Comparison of ENCODE assay signal across 16 cellular contexts in genomic region chr3:29382399-29382798, GRCh38.
DNase-seq lines count a peak whose midpoint lies in the region; ATAC-seq and TF ChIP-seq lines count a peak whose summit lies in the region.
"Had no signal": no experiment of that assay in that cellular context is flagged by ENCODE, and none has a peak within 500 bp of the region (broad histone marks: within the 10 kb centered on the region; RNA-seq: fewer than 3 reads in every experiment).

No MANE protein-coding gene starts in this region.

- TF ChIP-seq CTCF in foreskin fibroblast (IDR thresholded peaks at IDR 0.05; ENCODE audit: low read depth, low read length) (no peak), dorsolateral prefrontal cortex (IDR thresholded peaks at IDR 0.05 in 54 of 56, conservative IDR thresholded peaks at IDR 0.05 in 2 of 56; ENCODE audit: low read depth in 1 of 56, partially characterized antibody in 56 of 56) (no peak), progenitor cell of endocrine pancreas (IDR thresholded peaks at IDR 0.05; ENCODE audit: unreplicated experiment) (no peak)

- no peaks in the 10 kb centered on the region for H3K27me3 Mint-ChIP-seq in progenitor cell of endocrine pancreas
- H3K27me3 Mint-ChIP-seq: activated CD4-positive, alpha-beta T cell treated with anti-CD3 and anti-CD28 coated beads, Interleukin-2, amount 10 ng/mL, durations not matched to agents 24 days and 14 days had no signal

- H3K27ac ChIP-seq in dorsolateral prefrontal cortex: no peak overlapping the region
- H3K27ac ChIP-seq: HL-60, vagina had no signal

- intact Hi-C loops in sciatic nerve (cut with DNase I) (no loop called here), dorsolateral prefrontal cortex (cut with DNase I) (no loop called here)

- no peak overlapping the region for H3K4me3 Mint-ChIP-seq in progenitor cell of endocrine pancreas (ENCODE audit: low read depth)
- H3K4me3 Mint-ChIP-seq: activated CD4-positive, alpha-beta T cell treated with anti-CD3 and anti-CD28 coated beads, Interleukin-2, amount 10 ng/mL, durations not matched to agents 24 days and 14 days had no signal

- ATAC-seq in sciatic nerve: peak; percentile 16

- peak overlapping the region; percentile 13 for H3K4me3 ChIP-seq in adipocyte (ENCODE audit: low read length)
- H3K4me3 ChIP-seq in foreskin fibroblast (ENCODE audit: low read depth in 1 of 2, low read length in 2 of 2): no peak overlapping the region
- H3K4me3 ChIP-seq in dorsolateral prefrontal cortex: no peak overlapping the region
- H3K4me3 ChIP-seq: vagina had no signal

- H3K27ac Mint-ChIP-seq in progenitor cell of endocrine pancreas: no peak overlapping the region
- H3K27ac Mint-ChIP-seq: activated CD4-positive, alpha-beta T cell treated with anti-CD3 and anti-CD28 coated beads, Interleukin-2, amount 10 ng/mL, durations not matched to agents 24 days and 14 days had no signal

- H3K36me3 ChIP-seq in adipocyte (ENCODE audit: control insufficient read depth, insufficient read depth, low read length, severe bottlenecking): no peaks in the 10 kb centered on the region
- H3K36me3 ChIP-seq: vagina had no signal

- H3K27me3 ChIP-seq in adipocyte (replicated peaks; ENCODE audit: control insufficient read depth, insufficient read depth, low read length) (no peaks in the 10 kb centered on the region), dorsolateral prefrontal cortex (peaks cover 0 to 1% (median 0%) of the 10 kb centered on the region in 45 donors)
- H3K27me3 ChIP-seq: vagina had no signal

- peak; percentile 60 for DNase-seq in GM04503 (ENCODE audit: low read depth)
- DNase-seq in adipocyte (ENCODE audit: low read depth): no peak
- DNase-seq in foreskin fibroblast: peak; percentile 22 to 49
- no peak for DNase-seq in sciatic nerve (ENCODE audit: low spot score)
- DNase-seq in NCI-H446 (lab: John Stamatoyannopoulos, UW): no peak
- DNase-seq in dorsolateral prefrontal cortex: no peak
- no peak for DNase-seq in progenitor cell of endocrine pancreas (ENCODE audit: low spot score, unreplicated experiment)
- no peak for DNase-seq in NCI-H1930 (lab: John Stamatoyannopoulos, UW)
- DNase-seq: activated CD4-positive, alpha-beta T cell treated with anti-CD3 and anti-CD28 coated beads, Interleukin-2, amount 10 ng/mL, durations not matched to agents 24 days and 14 days; activated CD8-positive, alpha-beta memory T cell treated with anti-CD3 and anti-CD28 coated beads, Interleukin-2, amount 50 U/mL, for 4 hours; activated effector memory CD4-positive, alpha-beta T cell treated with anti-CD3 and anti-CD28 coated beads, Interleukin-2, amount 50 U/mL, for 16 hours; DND-41; NCI-H2081; NCI-H526 had no signal

- peaks cover 36% of the 10 kb centered on the region for H3K4me1 ChIP-seq in adipocyte (ENCODE audit: control insufficient read depth, insufficient read depth, low read length)

- H3K4me1 Mint-ChIP-seq in progenitor cell of endocrine pancreas (ENCODE audit: low read depth): no peaks in the 10 kb centered on the region

- no peaks in the 10 kb centered on the region for H3K9me3 ChIP-seq in adipocyte (ENCODE audit: control insufficient read depth, low read length)
- H3K9me3 ChIP-seq: vagina had no signal

- H3K9me3 Mint-ChIP-seq in progenitor cell of endocrine pancreas (ENCODE audit: low read depth): peaks cover 5% of the 10 kb centered on the region

- H3K9ac ChIP-seq in adipocyte (ENCODE audit: low read length): peak overlapping the region; percentile 18

- H3K36me3 Mint-ChIP-seq in progenitor cell of endocrine pancreas (ENCODE audit: insufficient read depth): no peaks in the 10 kb centered on the region

Comparison
In these comparisons a context has a peak if more than half of its experiments do, and no peak if none do; other contexts are left out.
1. DNase-seq: peak in GM04503 (single experiment) and foreskin fibroblast (2 of 2); none in adipocyte (single experiment), sciatic nerve (single experiment), NCI-H446 (0 of 2), dorsolateral prefrontal cortex (0 of 10), progenitor cell of endocrine pancreas (single experiment) and NCI-H1930 (0 of 2).